Comparison of ENCODE assay signal across 17 cellular contexts in the genomic region with DNA sequence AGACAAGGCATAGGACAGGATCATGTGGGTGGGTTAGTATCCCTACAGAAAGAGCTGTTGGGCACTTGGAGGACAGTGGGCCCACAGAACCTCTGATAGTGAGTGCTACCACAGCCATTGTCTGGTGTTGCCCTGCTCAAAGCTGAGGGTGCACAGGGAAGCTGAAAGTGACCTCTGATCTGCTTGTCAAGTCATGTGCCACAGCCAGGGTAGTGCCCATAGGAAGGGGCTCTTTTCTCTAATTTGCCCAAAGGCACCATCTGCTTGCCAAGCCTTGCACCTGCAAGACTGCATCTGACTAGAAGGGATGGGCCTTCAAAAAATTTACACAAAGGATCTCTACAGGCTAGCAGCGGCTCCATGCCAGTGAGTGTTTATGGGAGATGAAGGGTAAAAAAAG.
DNase-seq lines count a peak whose midpoint lies in the region; ATAC-seq, FAIRE-seq and TF ChIP-seq lines count a peak whose summit lies in the region.
"Had no signal": no experiment of that assay in that cellular context is flagged by ENCODE, and none has a peak within 500 bp of the region (broad histone marks: within the 10 kb centered on the region; RNA-seq: fewer than 3 reads in every experiment).

No MANE protein-coding gene starts in this region.

- H3K9me3 ChIP-seq in PC-3 (ENCODE audit: low read length), result no peaks in the 10 kb centered on the region
- no peaks in the 10 kb centered on the region for H3K9me3 ChIP-seq in kidney (ENCODE audit: control insufficient read depth in 1 of 2, low read length in 2 of 2)
- H3K9me3 ChIP-seq: left ventricle myocardium inferior, Peyer's patch, psoas muscle, stomach, vagina had no signal

- H3K4me3 ChIP-seq in PC-3 (ENCODE audit: low read length) (no peak overlapping the region), kidney (ENCODE audit: low read length in 2 of 2) (no peak overlapping the region)
- H3K4me3 ChIP-seq: left ventricle myocardium inferior, Peyer's patch, psoas muscle, stomach, vagina had no signal

- H3K9me3 Mint-ChIP-seq in Calu3 (ENCODE audit: low read depth, unreplicated experiment) (no peaks in the 10 kb centered on the region), HFFc6 (no peaks in the 10 kb centered on the region)

- no peaks in the 10 kb centered on the region for H3K27me3 ChIP-seq in PC-3 (ENCODE audit: low read length)
- H3K27me3 ChIP-seq: Peyer's patch, stomach, vagina had no signal

- H3K36me3 Mint-ChIP-seq in Calu3 (ENCODE audit: insufficient read depth, unreplicated experiment) (no peaks in the 10 kb centered on the region), HFFc6 (ENCODE audit: low read depth) (no peaks in the 10 kb centered on the region)
- H3K36me3 Mint-ChIP-seq: naive thymus-derived CD4-positive, alpha-beta T cell had no signal

- CTCF ChIA-PET in Calu3 (lab: Charles Lee) (interaction anchor here (1.3 to 1.9 kb wide), 2 partner anchors 86 to 290 kb away, joined by 5 read pairs; no protein-coding TSS in a partner anchor), PC-3 (lab: Charles Lee) (interaction anchor here (0.7 kb wide), 1 partner anchor 86 kb away, joined by 3 read pairs; no protein-coding TSS in a partner anchor)

- POLR2A ChIA-PET in PC-3 (lab: Charles Lee; ENCODE audit: unreplicated experiment), result no interaction called here

- H3K4me3 Mint-ChIP-seq in Calu3 (ENCODE audit: low read depth, unreplicated experiment) (no peak overlapping the region), HFFc6 (no peak overlapping the region)
- H3K4me3 Mint-ChIP-seq: naive thymus-derived CD4-positive, alpha-beta T cell had no signal

- ATAC-seq in PC-3, result no peak; the same call in 1 of the 2 replicates
- no peak for ATAC-seq in left cardiac atrium
- ATAC-seq: naive thymus-derived CD4-positive, alpha-beta T cell; psoas muscle had no signal

- no peak for TF ChIP-seq CTCF in Calu3 (IDR thresholded peaks at IDR 0.05; ENCODE audit: unreplicated experiment)
- TF ChIP-seq CTCF in HFFc6 (IDR thresholded peaks at IDR 0.05), result 0 out of 2 replicates have a peak, but pooled peaks have one; percentile 8
- peak; percentile 36 for TF ChIP-seq CTCF in PC-3 (conservative IDR thresholded peaks at IDR 0.05; ENCODE audit: low read depth, low read length)
- peak; percentile 3 for TF ChIP-seq CTCF in kidney (IDR thresholded peaks at IDR 0.05; ENCODE audit: borderline replicate concordance, extremely low read depth, insufficient read depth)

- H3K36me3 ChIP-seq in PC-3 (ENCODE audit: low read depth, low read length) (no peaks in the 10 kb centered on the region), kidney (ENCODE audit: control insufficient read depth in 1 of 2, insufficient read depth in 2 of 2, low read length in 2 of 2) (no peaks in the 10 kb centered on the region)
- H3K36me3 ChIP-seq: left ventricle myocardium inferior, Peyer's patch, stomach, vagina had no signal

- H3K27me3 Mint-ChIP-seq in Calu3 (ENCODE audit: unreplicated experiment) (no peaks in the 10 kb centered on the region), HFFc6 (ENCODE audit: insufficient read depth) (peaks cover 4% of the 10 kb centered on the region)

- H3K4me2 ChIP-seq in PC-3 (ENCODE audit: low read length), result no peak overlapping the region

- no peaks in the 10 kb centered on the region for H3K79me2 ChIP-seq in PC-3 (ENCODE audit: low read length)

- no peak overlapping the region for H3K27ac ChIP-seq in PC-3 (ENCODE audit: low read length)
- no peak overlapping the region for H3K27ac ChIP-seq in kidney (ENCODE audit: low read depth in 2 of 2, low read length in 2 of 2)
- H3K27ac ChIP-seq: HL-60, left ventricle myocardium inferior, Peyer's patch, psoas muscle, stomach, vagina had no signal

- H3K9ac ChIP-seq in PC-3 (ENCODE audit: low read length) (no peak overlapping the region), kidney (ENCODE audit: low read length in 2 of 2) (no peak overlapping the region)

- no peaks in the 10 kb centered on the region for H4K20me1 ChIP-seq in PC-3 (ENCODE audit: low read length)

- no peaks in the 10 kb centered on the region for H3K9me2 ChIP-seq in PC-3 (replicated peaks; ENCODE audit: low read length)

- H2AFZ ChIP-seq in PC-3 (ENCODE audit: low read length), result no peak overlapping the region

- H3K4me1 Mint-ChIP-seq in Calu3 (ENCODE audit: low read depth, unreplicated experiment) (peaks cover 38% of the 10 kb centered on the region), HFFc6 (ENCODE audit: low read depth) (peaks cover 54% of the 10 kb centered on the region)
- H3K4me1 Mint-ChIP-seq: naive thymus-derived CD4-positive, alpha-beta T cell had no signal

- no peak overlapping the region for H3K27ac Mint-ChIP-seq in Calu3 (ENCODE audit: unreplicated experiment)
- H3K27ac Mint-ChIP-seq in HFFc6, result no peak overlapping the region

- no peak for FAIRE-seq in kidney (lab: Jason Lieb, UNC)

- intact Hi-C loops in Calu3 (cut with micrococcal nuclease; ENCODE audit: unreplicated experiment) (loop anchor here (1.0 to 5.0 kb wide), 3 partner anchors 89 to 359 kb away; partner anchors contain the start of gene GSK3B), PC-3 (cut with micrococcal nuclease) (no loop called here), kidney (cut with DNase I) (no loop called here), left cardiac atrium (cut with DNase I) (loop anchor here (5.0 kb wide), 1 partner anchor 289 kb away; no protein-coding TSS in a partner anchor)

- BruUV-seq in Calu3 (replicated peaks; lab: Mats Ljungman, UMichigan), result no TSS peak
- no TSS peak for BruUV-seq in PC-3 (replicated peaks; lab: Mats Ljungman, UMichigan)

- H3K4me1 ChIP-seq in PC-3 (ENCODE audit: insufficient read depth, low read length) (peaks cover 45% of the 10 kb centered on the region), kidney (ENCODE audit: control insufficient read depth in 1 of 2, insufficient read depth in 1 of 2, low read depth in 1 of 2, low read length in 2 of 2) (peaks cover 0 to 6% of the 10 kb centered on the region in 2 donors)
- H3K4me1 ChIP-seq: Peyer's patch had no signal

- no peaks in the 10 kb centered on the region for H3F3A ChIP-seq in PC-3 (ENCODE audit: low read length, unreplicated experiment)

- DNase-seq in Calu3 (peak; percentile 23), HFFc6 (no peak), PC-3 (peak; percentile 45), kidney (no peak), putamen (ENCODE audit: low spot score) (no peak), left cardiac atrium (no peak)
- DNase-seq in stimulated activated CD4-positive, alpha-beta T cell treated with anti-CD3 and anti-CD28 coated beads, Interleukin-2, amount 100 ng/mL, for 24 hours, result no peak
- DNase-seq: activated effector memory CD4-positive, alpha-beta T cell treated with Interleukin-2 at 50 U/mL for 16 hours; left ventricle myocardium inferior; naive thymus-derived CD4-positive, alpha-beta T cell; Peyer's patch; psoas muscle; stimulated activated CD4-positive, alpha-beta T cell treated with anti-CD3 and anti-CD28 coated beads, Interleukin-12 subunit alpha, Interleukin-12 subunit beta, amount 100 ng/mL, for 4 hours; stomach; T-helper 1 cell had no signal

Comparison
In these comparisons a context has a peak if more than half of its experiments do, and no peak if none do; other contexts are left out.
1. DNase-seq: peak in Calu3 (single experiment) and PC-3 (single experiment); none in HFFc6 (single experiment), kidney (single experiment), putamen (single experiment), left cardiac atrium (single experiment) and stimulated activated CD4-positive, alpha-beta T cell treated with anti-CD3 and anti-CD28 coated beads, Interleukin-2, amount 100 ng/mL, for 24 hours (0 of 2).
2. intact Hi-C loops: an anchor here in Calu3 (1.0 to 5.0 kb wide) and left cardiac atrium (5.0 kb wide); none called in PC-3 and kidney.